ENCODE assay signal across 8 cellular contexts in the genomic region with DNA sequence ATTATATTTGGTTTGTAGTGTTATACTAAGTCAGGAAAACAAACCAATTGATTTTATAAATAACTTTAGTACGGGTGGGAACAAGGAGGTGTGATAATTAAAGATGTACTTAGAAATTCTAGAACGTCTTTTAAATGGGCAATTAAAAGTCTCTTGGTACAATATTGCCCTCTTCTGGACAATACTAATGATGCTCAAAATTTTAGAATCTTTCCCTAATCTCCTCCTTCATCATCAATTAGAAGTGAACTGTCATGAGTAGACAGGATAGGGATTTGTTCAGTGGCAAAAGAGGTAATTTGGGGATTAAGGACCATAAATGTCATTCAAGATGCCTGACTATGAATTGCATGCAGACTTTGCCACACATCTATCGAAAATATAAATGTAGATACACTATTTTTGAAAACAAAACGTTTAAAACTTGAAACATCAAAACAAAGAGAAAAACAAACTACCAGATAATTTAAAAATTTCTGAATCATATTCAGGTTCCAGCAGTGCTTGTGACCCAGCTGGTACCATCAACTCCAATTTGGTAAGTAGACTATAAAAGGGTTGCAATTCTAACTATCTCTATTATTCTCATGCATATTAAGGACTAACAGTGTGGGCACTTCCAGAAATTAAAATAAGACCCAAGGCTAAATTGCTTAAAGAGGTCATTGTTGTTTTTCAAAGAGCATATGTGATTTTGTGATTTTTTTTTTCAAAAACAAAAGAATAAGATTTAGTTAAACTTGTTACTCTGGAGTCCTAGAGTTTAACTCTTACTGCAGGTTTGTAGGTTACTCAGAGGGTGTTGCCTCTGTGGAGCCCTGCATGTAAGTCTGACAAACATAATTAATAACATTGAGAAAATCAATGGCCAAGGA.
DNase-seq lines count a peak whose midpoint lies in the region; ATAC-seq and TF ChIP-seq lines count a peak whose summit lies in the region.

No MANE protein-coding gene starts in this region.

- TF ChIP-seq CTCF in GM06990 (IDR thresholded peaks at IDR 0.05; ENCODE audit: insufficient read depth, low read length, poor library complexity, severe bottlenecking) = peak; percentile 37
- peak; percentile 72 for TF ChIP-seq CTCF in VCaP (conservative IDR thresholded peaks at IDR 0.05)

- no peak overlapping the region for H3K4me3 ChIP-seq in GM06990 (replicated peaks; ENCODE audit: low read depth, low read length)
- no peak overlapping the region for H3K4me3 ChIP-seq in effector memory CD4-positive, alpha-beta T cell (ENCODE audit: insufficient read depth, low read depth, low read length, poor library complexity, severe bottlenecking)

- ATAC-seq in GM18873 (IDR thresholded peaks at IDR 0.05; ENCODE audit: low FRiP score, unreplicated experiment) = no peak

- no peaks in the 10 kb centered on the region for H3K9me3 ChIP-seq in effector memory CD4-positive, alpha-beta T cell (ENCODE audit: control insufficient read depth, low read length)

- H3K36me3 ChIP-seq in GM06990 (ENCODE audit: control insufficient read depth, insufficient read depth, low read length) = no peaks in the 10 kb centered on the region
- no peaks in the 10 kb centered on the region for H3K36me3 ChIP-seq in effector memory CD4-positive, alpha-beta T cell (ENCODE audit: control insufficient read depth, insufficient read depth, low read length)

- no peaks in the 10 kb centered on the region for H3K4me1 ChIP-seq in effector memory CD4-positive, alpha-beta T cell (ENCODE audit: control insufficient read depth, insufficient read depth, low read length, poor library complexity, severe bottlenecking)

- H3K27ac ChIP-seq in VCaP = no peak overlapping the region
- H3K27ac ChIP-seq in effector memory CD4-positive, alpha-beta T cell (ENCODE audit: insufficient read depth, low read length, poor library complexity, severe bottlenecking) = no peak overlapping the region

- no peaks in the 10 kb centered on the region for H3K27me3 ChIP-seq in GM06990 (replicated peaks; ENCODE audit: control insufficient read depth, insufficient read depth, low read length)
- H3K27me3 ChIP-seq in effector memory CD4-positive, alpha-beta T cell (replicated peaks; ENCODE audit: control insufficient read depth, insufficient read depth, low read length, poor library complexity, severe bottlenecking) = no peaks in the 10 kb centered on the region

- no peak for DNase-seq in GM06990 (ENCODE audit: extremely low read depth, insufficient read length)
- peak; percentile 61 for DNase-seq in NCI-H1105 treated with DMSO at 0.1 percent for 48 hours (lab: John Stamatoyannopoulos, UW)
- DNase-seq in kidney tubule cell (ENCODE audit: low spot score) = peak; percentile 45
- DNase-seq in effector memory CD4-positive, alpha-beta T cell = no peak
- DNase-seq in stimulated activated CD4-positive, alpha-beta T cell treated with anti-CD3 and anti-CD28 coated beads, Interleukin-12 subunit alpha, Interleukin-12 subunit beta, amount 100 ng/mL, for 4 hours = no peak
- no peak for DNase-seq in activated gamma-delta T cell (lab: John Stamatoyannopoulos, UW)

Comparison
In these comparisons a context has a peak if more than half of its experiments do, and no peak if none do; other contexts are left out.
1. DNase-seq: peak in NCI-H1105 treated with DMSO at 0.1 percent for 48 hours (single experiment) and kidney tubule cell (single experiment); none in GM06990 (single experiment), effector memory CD4-positive, alpha-beta T cell (0 of 3), stimulated activated CD4-positive, alpha-beta T cell treated with anti-CD3 and anti-CD28 coated beads, Interleukin-12 subunit alpha, Interleukin-12 subunit beta, amount 100 ng/mL, for 4 hours (single experiment) and activated gamma-delta T cell (single experiment).